In the genomic region with DNA sequence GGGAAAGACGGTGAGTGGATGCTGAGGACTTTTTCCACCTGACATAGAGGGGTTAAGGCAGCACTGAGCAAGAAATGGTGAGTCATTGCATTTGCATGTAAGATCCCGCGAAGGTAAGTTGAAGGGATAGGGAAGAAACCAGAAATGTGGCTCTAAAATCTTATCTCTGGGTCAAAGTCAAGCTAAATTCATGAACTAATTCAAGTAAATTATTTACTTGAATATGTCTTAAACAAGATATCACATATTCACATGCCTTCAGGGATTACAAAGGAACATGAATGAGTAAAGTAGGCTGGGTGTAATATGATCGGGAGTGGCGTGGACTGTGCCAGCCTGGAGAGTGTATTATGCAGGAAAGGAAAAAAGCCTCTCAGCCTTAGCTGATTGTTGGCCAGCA, we compare ENCODE assay signal across 15 cellular contexts.
DNase-seq lines count a peak whose midpoint lies in the region; ATAC-seq, FAIRE-seq and TF ChIP-seq lines count a peak whose summit lies in the region.
"Had no signal": no experiment of that assay in that cellular context is flagged by ENCODE, and none has a peak within 500 bp of the region (broad histone marks: within the 10 kb centered on the region; RNA-seq: fewer than 3 reads in every experiment).

No MANE protein-coding gene starts in this region.

- H3K4me2 ChIP-seq in K562 (ENCODE audit: insufficient read depth, low read length) (no peak overlapping the region), osteoblast (ENCODE audit: insufficient read depth, low read length) (no peak overlapping the region)

- ATAC-seq in K562: peak; percentile 70
- ATAC-seq: CD8-positive, alpha-beta T cell had no signal

- no peak overlapping the region for H3K4me3 Mint-ChIP-seq in immature natural killer cell
- H3K4me3 Mint-ChIP-seq: CD8-positive, alpha-beta T cell had no signal

- H3K27me3 ChIP-seq in K562 (ENCODE audit: control insufficient read depth in 2 of 2, insufficient read depth in 2 of 2, low read length in 2 of 2) (no peaks in the 10 kb centered on the region), osteoblast (ENCODE audit: insufficient read depth, low read length) (no peaks in the 10 kb centered on the region)
- H3K27me3 ChIP-seq: dorsolateral prefrontal cortex, SJSA1, tibial artery had no signal

- no TSS peak for BruUV-seq in K562 (replicated peaks; lab: Mats Ljungman, UMichigan)

- TF ChIP-seq EP300 in Ishikawa (IDR thresholded peaks at IDR 0.05; ENCODE audit: borderline replicate concordance) (no peak; the same call in 1 of the 2 replicates), K562 (IDR thresholded peaks at IDR 0.05; ENCODE audit: low read length) (no peak)

- H4K20me1 ChIP-seq in K562 (replicated peaks; ENCODE audit: control insufficient read depth, insufficient read depth, low read length) (no peaks in the 10 kb centered on the region), osteoblast (ENCODE audit: insufficient read depth, low read length) (no peaks in the 10 kb centered on the region)

- TF ChIP-seq CTCF in K562 (IDR thresholded peaks at IDR 0.05 in 2 of 3, conservative IDR thresholded peaks at IDR 0.05 in 1 of 3; ENCODE audit: insufficient read depth in 2 of 3, low read depth in 1 of 3, low read length in 3 of 3): no peak
- no peak for TF ChIP-seq CTCF in osteoblast (IDR thresholded peaks at IDR 0.05; ENCODE audit: extremely low read depth, low read depth, low read length)
- no peak for TF ChIP-seq CTCF in coronary artery (IDR thresholded peaks at IDR 0.05)

- no peak for TF ChIP-seq RAD21 in Ishikawa (IDR thresholded peaks at IDR 0.05; ENCODE audit: low read depth)
- no peak for TF ChIP-seq RAD21 in K562 (CRISPR knock-in tag; conservative IDR thresholded peaks at IDR 0.05 in 1 of 2, IDR thresholded peaks at IDR 0.05 in 1 of 2)

- no peak overlapping the region for H3K9ac ChIP-seq in K562 (ENCODE audit: insufficient read depth in 1 of 2, low read depth in 2 of 2, low read length in 2 of 2)

- DNase-seq in K562 (ENCODE audit: extremely low read depth in 1 of 4, low spot score in 3 of 4): peak in 2 of 4 experiments; percentile 4 to 17
- DNase-seq in kidney tubule cell (ENCODE audit: low spot score): peak; percentile 83
- peak; percentile 28 for DNase-seq in superior temporal gyrus (ENCODE audit: extremely low spot score)
- DNase-seq in immature natural killer cell: no peak
- DNase-seq in activated CD4-positive, CD25-positive, alpha-beta regulatory T cell (lab: John Stamatoyannopoulos, UW): no peak
- DNase-seq in osteoblast (ENCODE audit: insufficient read length, low spot score, missing footprints): no peak
- no peak for DNase-seq in coronary artery (ENCODE audit: low spot score)
- DNase-seq: CD8-positive, alpha-beta T cell; dorsolateral prefrontal cortex; foreskin fibroblast; left ventricle myocardium inferior; NCI-H510A treated with DMSO at 0.1 percent for 48 hours; tibial artery had no signal

- H3K4me1 Mint-ChIP-seq in immature natural killer cell: peaks cover 1 to 10% of the 10 kb centered on the region in 2 donors

- no peak for FAIRE-seq in K562 (lab: Jason Lieb, UNC)

- H3K79me2 ChIP-seq in K562 (ENCODE audit: control insufficient read depth, insufficient read depth, low read length) (peaks cover 14% of the 10 kb centered on the region; the same call in 2 of the 3 replicates), osteoblast (ENCODE audit: insufficient read depth, low read length) (no peaks in the 10 kb centered on the region)

- 28% methylated on average over 3 of the region's 5 CpGs for WGBS in K562 (ENCODE audit: insufficient coverage, low coverage, missing lambda C conversion rate)

- POLR2A ChIA-PET in K562 (lab: Yijun Ruan, JAX): no interaction called here

- H3K27me3 Mint-ChIP-seq in immature natural killer cell (ENCODE audit: low read depth in 3 of 3): peaks cover 0 to 5% (median 2%) of the 10 kb centered on the region in 3 donors

- H3K9me3 ChIP-seq in K562 (replicated peaks; ENCODE audit: control insufficient read depth, insufficient read depth, low read depth, low read length) (no peaks in the 10 kb centered on the region), osteoblast (ENCODE audit: low read depth, low read length) (no peaks in the 10 kb centered on the region)
- H3K9me3 ChIP-seq: left ventricle myocardium inferior, SJSA1, tibial artery had no signal

- CTCF ChIA-PET in K562 (lab: Yijun Ruan, JAX; ENCODE audit: low intra/inter-chr PET ratio): no interaction called here

- H3K36me3 Mint-ChIP-seq in immature natural killer cell: no peaks in the 10 kb centered on the region
- H3K36me3 Mint-ChIP-seq: CD8-positive, alpha-beta T cell had no signal

- TF ChIP-seq POLR2A in K562 (conservative IDR thresholded peaks at IDR 0.05): no peak

- H3K4me1 ChIP-seq in K562 (replicated peaks in 1 of 2; ENCODE audit: control insufficient read depth in 2 of 2, insufficient read depth in 2 of 2, low read length in 2 of 2) (peaks cover 0 to 14% of the 10 kb centered on the region in 2 experiments; a peak in 3 of 5 replicates), osteoblast (ENCODE audit: insufficient read depth, low read length) (no peaks in the 10 kb centered on the region)
- H3K4me1 ChIP-seq: SJSA1 had no signal

- intact Hi-C loops in K562 (cut with micrococcal nuclease): no loop called here

- H3K4me3 ChIP-seq in K562 (no peak overlapping the region), osteoblast (ENCODE audit: insufficient read depth, low read length) (no peak overlapping the region), coronary artery (no peak overlapping the region)
- H3K4me3 ChIP-seq: dorsolateral prefrontal cortex, left ventricle myocardium inferior, SJSA1, tibial artery had no signal

- in situ Hi-C loops in K562 (cut with MboI): no loop called here

- H3K9me1 ChIP-seq in K562 (ENCODE audit: control insufficient read depth, insufficient read depth, low read length): no peaks in the 10 kb centered on the region

- no peak overlapping the region for H3K27ac Mint-ChIP-seq in immature natural killer cell
- H3K27ac Mint-ChIP-seq: CD8-positive, alpha-beta T cell had no signal

- no peak overlapping the region for H2AFZ ChIP-seq in K562 (ENCODE audit: low read depth, low read length)
- no peak overlapping the region for H2AFZ ChIP-seq in osteoblast (ENCODE audit: low read length)

- H3K27ac ChIP-seq in K562 (ENCODE audit: extremely low read depth, low read depth, low read length) (no peak overlapping the region), osteoblast (ENCODE audit: low read depth, low read length) (no peak overlapping the region), coronary artery (no peak overlapping the region)
- H3K27ac ChIP-seq: left ventricle myocardium inferior, SJSA1, tibial artery had no signal

- H3K36me3 ChIP-seq in K562 (ENCODE audit: control insufficient read depth, insufficient read depth, low read length) (no peaks in the 10 kb centered on the region), osteoblast (ENCODE audit: insufficient read depth, low read length) (no peaks in the 10 kb centered on the region)
- H3K36me3 ChIP-seq: left ventricle myocardium inferior, SJSA1, tibial artery had no signal

- peaks cover 0 to 1% (median 0%) of the 10 kb centered on the region in 6 donors for H3K9me3 Mint-ChIP-seq in immature natural killer cell
- H3K9me3 Mint-ChIP-seq: CD8-positive, alpha-beta T cell had no signal

TF ChIP-seq in Ishikawa, 13 proteins besides CTCF, POLR2A, EP300 and RAD21:
- TF ChIP-seq TCF12 (IDR thresholded peaks at IDR 0.05; ENCODE audit: low read depth) (no peak), TEAD4 (IDR thresholded peaks at IDR 0.05) (no peak), CREB1 (IDR thresholded peaks at IDR 0.05; ENCODE audit: low read depth) (no peak), NFIC (IDR thresholded peaks at IDR 0.05) (no peak)
- TF ChIP-seq, protein P1, sequence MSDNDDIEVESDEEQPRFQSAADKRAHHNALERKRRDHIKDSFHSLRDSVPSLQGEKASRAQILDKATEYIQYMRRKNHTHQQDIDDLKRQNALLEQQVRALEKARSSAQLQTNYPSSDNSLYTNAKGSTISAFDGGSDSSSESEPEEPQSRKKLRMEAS (IDR thresholded peaks at IDR 0.05): peak; percentile 27; the same call in 1 of the 2 replicates

TF ChIP-seq in K562, 482 proteins besides CTCF, POLR2A, EP300 and RAD21 (continues in another document):
- no peak for TF ChIP-seq CHD2 (IDR thresholded peaks at IDR 0.05; ENCODE audit: low read depth, low read length)
- TF ChIP-seq, protein P2, sequence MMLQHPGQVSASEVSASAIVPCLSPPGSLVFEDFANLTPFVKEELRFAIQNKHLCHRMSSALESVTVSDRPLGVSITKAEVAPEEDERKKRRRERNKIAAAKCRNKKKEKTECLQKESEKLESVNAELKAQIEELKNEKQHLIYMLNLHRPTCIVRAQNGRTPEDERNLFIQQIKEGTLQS (IDR thresholded peaks at IDR 0.05): peak; percentile 44; the same call in 1 of the 2 replicates
- TF ChIP-seq, protein P2 (CRISPR knock-in tag; conservative IDR thresholded peaks at IDR 0.05): no peak
- peak; percentile 51 for TF ChIP-seq NFE2 (IDR thresholded peaks at IDR 0.05; ENCODE audit: low read depth)
- TF ChIP-seq MAFG (tag; conservative IDR thresholded peaks at IDR 0.05): 0 out of 2 replicates have a peak, but pooled peaks have one; percentile 26
- TF ChIP-seq JUND (IDR thresholded peaks at IDR 0.05; ENCODE audit: borderline replicate concordance, low read depth, low read length): peak; percentile 48; the same call in 1 of the 2 replicates
- TF ChIP-seq JUND (tag; IDR thresholded peaks at IDR 0.05; ENCODE audit: borderline replicate concordance, low read depth, low read length): 0 out of 3 replicates have a peak, but pooled peaks have one; percentile 30
- TF ChIP-seq, protein P3, sequence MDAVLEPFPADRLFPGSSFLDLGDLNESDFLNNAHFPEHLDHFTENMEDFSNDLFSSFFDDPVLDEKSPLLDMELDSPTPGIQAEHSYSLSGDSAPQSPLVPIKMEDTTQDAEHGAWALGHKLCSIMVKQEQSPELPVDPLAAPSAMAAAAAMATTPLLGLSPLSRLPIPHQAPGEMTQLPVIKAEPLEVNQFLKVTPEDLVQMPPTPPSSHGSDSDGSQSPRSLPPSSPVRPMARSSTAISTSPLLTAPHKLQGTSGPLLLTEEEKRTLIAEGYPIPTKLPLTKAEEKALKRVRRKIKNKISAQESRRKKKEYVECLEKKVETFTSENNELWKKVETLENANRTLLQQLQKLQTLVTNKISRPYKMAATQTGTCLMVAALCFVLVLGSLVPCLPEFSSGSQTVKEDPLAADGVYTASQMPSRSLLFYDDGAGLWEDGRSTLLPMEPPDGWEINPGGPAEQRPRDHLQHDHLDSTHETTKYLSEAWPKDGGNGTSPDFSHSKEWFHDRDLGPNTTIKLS (IDR thresholded peaks at IDR 0.05; ENCODE audit: borderline replicate concordance, low read depth): no peak
- TF ChIP-seq FOSL1 (tag; conservative IDR thresholded peaks at IDR 0.05): 0 out of 2 replicates have a peak, but pooled peaks have one; percentile 23

Comparison
In these comparisons a context has a peak if more than half of its experiments do, and no peak if none do; other contexts are left out.
1. DNase-seq: peak in kidney tubule cell (single experiment) and superior temporal gyrus (single experiment); none in immature natural killer cell (0 of 3), activated CD4-positive, CD25-positive, alpha-beta regulatory T cell (0 of 4), osteoblast (single experiment) and coronary artery (single experiment).